ENCODE assay signal across 26 cellular contexts in the genomic region with DNA sequence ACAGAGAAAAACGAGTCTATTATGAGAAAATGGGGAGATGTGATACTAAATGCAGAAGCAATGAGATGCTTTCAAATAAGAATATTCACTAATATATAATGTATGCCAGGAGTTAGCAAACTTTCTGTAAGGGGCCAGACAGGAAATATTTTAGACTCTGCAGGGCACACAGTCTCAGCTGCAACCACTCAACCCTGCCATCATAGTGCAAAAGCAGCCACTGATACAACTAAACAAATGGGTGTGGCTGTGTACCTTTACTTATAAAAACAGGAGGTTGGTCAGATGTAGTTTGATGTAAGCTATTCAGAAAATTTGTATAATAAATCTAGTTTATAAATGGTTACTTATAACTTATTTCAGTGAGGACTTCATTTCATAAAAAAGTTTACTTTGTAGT.
"Had no signal": no experiment of that assay in that cellular context is flagged by ENCODE, and none has a peak within 500 bp of the region (broad histone marks: within the 10 kb centered on the region; RNA-seq: fewer than 3 reads in every experiment).

No MANE protein-coding gene starts in this region.

- H3K9me3 Mint-ChIP-seq: mesothelial cell of epicardium; nephron; neural crest cell; stimulated activated naive B cell treated with anti-CD40 and anti-IgM and Interleukin-4, amounts not matched to agents 10 μg/mL and 1 μg/mL and 100 μg/mL, for 72 hours had no signal

- H3K27ac Mint-ChIP-seq: mesothelial cell of epicardium; nephron; progenitor cell of endocrine pancreas; stimulated activated naive B cell treated with anti-CD40 and anti-IgM and Interleukin-4, amounts not matched to agents 10 μg/mL and 1 μg/mL and 100 μg/mL, for 72 hours had no signal

- H3K27me3 Mint-ChIP-seq: progenitor cell of endocrine pancreas; stimulated activated naive B cell treated with anti-CD40 and anti-IgM and Interleukin-4, amounts not matched to agents 10 μg/mL and 1 μg/mL and 100 μg/mL, for 72 hours had no signal

- ATAC-seq: right lobe of liver; stimulated activated naive B cell treated with anti-CD40 and anti-IgM and Interleukin-4, amounts not matched to agents 10 μg/mL and 1 μg/mL and 100 μg/mL, for 72 hours; stimulated activated naive CD8-positive, alpha-beta T cell treated with anti-CD3 and anti-CD28 coated beads, Interleukin-15, Interleukin-2, amounts not matched to agents 100 U/mL and 50 U/mL, for 24 hours had no signal

- H3K9me3 ChIP-seq: left ventricle myocardium inferior, right atrium auricular region, right lobe of liver, stomach, testis, thyroid gland, transverse colon, upper lobe of left lung, vagina had no signal

- H3K27me3 ChIP-seq: hepatocyte, right atrium auricular region, right lobe of liver, stomach, testis, thyroid gland, transverse colon, upper lobe of left lung, vagina had no signal

- H3K27ac ChIP-seq: hepatocyte, left ventricle myocardium inferior, parathyroid adenoma, right atrium auricular region, right lobe of liver, stomach, testis, thyroid gland, transverse colon, upper lobe of left lung, vagina had no signal

- H3K4me3 ChIP-seq: hepatocyte, left ventricle myocardium inferior, lung, right atrium auricular region, right lobe of liver, smooth muscle cell, stomach, testis, thyroid gland, transverse colon, upper lobe of left lung, vagina had no signal

- DNase-seq: islet precursor cell; left ventricle myocardium inferior; mesendoderm; nucleus accumbens; right lobe of liver; stimulated activated CD4-positive, alpha-beta T cell treated with anti-CD3 and anti-CD28 coated beads, Interleukin-1b, Interleukin-23, amount 100 ng/mL, for 48 hours; stimulated activated CD4-positive, alpha-beta T cell treated with anti-CD3 and anti-CD28 coated beads, Interleukin-2, amount 100 ng/mL, for 48 hours; stimulated activated CD4-positive, alpha-beta T cell treated with anti-CD3 and anti-CD28 coated beads, Interleukin-4, amount 100 ng/mL, for 4 hours; stimulated activated CD8-positive, alpha-beta memory T cell treated with anti-CD3 and anti-CD28 coated beads, Interleukin-4, amount 100 ng/mL, for 48 hours; stimulated activated naive B cell treated with anti-CD40 and anti-IgM and Interleukin-4, amounts not matched to agents 10 μg/mL and 1 μg/mL and 100 μg/mL, for 72 hours; stimulated activated naive CD8-positive, alpha-beta T cell treated with anti-CD3 and anti-CD28 coated beads, Interleukin-15, Interleukin-2, amounts not matched to agents 100 U/mL and 50 U/mL, for 24 hours; stomach; testis; thyroid gland; transverse colon; upper lobe of left lung had no signal

- H3K4me1 ChIP-seq: parathyroid adenoma, right atrium auricular region, testis, thyroid gland, upper lobe of left lung, vagina had no signal

- H3K4me1 Mint-ChIP-seq: mesothelial cell of epicardium, nephron, neural crest cell had no signal

- H3K4me3 Mint-ChIP-seq: mesothelial cell of epicardium; nephron; neural crest cell; stimulated activated naive B cell treated with anti-CD40 and anti-IgM and Interleukin-4, amounts not matched to agents 10 μg/mL and 1 μg/mL and 100 μg/mL, for 72 hours had no signal
